17 cellular contexts compared by ENCODE assay signal in the genomic region with DNA sequence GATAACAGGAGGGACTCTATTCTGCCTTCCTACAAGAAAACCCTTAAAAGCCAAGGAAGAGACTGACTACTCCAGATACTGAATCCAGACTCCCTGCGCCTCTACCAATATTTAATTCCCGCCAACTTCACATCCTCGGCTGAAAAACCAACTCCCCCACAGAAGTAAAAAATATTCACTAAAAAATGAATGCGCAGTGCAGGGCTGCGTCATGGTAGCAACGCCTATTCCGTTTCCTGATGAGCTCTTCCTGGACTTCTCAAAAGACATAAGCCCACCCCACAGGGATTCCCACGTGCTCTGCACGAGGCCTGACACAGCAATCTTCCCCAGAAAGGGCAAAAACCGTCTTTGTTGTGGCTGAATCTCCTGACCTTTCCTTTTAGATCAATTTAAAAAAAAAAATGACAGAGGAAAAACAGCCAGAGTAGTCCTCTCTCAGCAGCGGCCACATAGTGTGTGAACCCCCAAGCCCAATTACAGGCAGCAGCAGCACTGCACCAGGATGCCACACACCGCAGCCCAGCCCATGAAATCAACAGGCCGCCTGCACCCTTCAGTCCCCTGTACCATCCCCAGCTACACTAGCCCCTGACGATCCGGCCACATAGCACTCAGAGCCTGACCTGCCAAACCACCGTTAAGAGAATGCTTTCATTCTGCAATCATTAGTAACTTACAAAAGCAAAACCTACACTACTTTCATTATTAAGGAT. TPM values are rescaled to one million over a fixed set of nuclear protein-coding genes. Genes with fewer than 3 reads are reported as not detected.
DNase-seq lines count a peak whose midpoint lies in the region; ATAC-seq and TF ChIP-seq lines count a peak whose summit lies in the region.
"Had no signal": no experiment of that assay in that cellular context is flagged by ENCODE, and none has a peak within 500 bp of the region (broad histone marks: within the 10 kb centered on the region; RNA-seq: fewer than 3 reads in every experiment).

No MANE protein-coding gene starts in this region.

- peak overlapping the region in 1 of 7 donors; percentile 51 for H3K4me3 Mint-ChIP-seq in CD8-positive, alpha-beta memory T cell
- peak overlapping the region; percentile 13 for H3K4me3 Mint-ChIP-seq in endothelial cell (ENCODE audit: unreplicated experiment)
- H3K4me3 Mint-ChIP-seq: IgD-negative memory B cell had no signal

- no peak for DNase-seq in CD8-positive, alpha-beta memory T cell
- DNase-seq in Panc1 (ENCODE audit: low read depth, low spot score) (no peak), endothelial cell (ENCODE audit: low spot score) (no peak), osteoblast (ENCODE audit: insufficient read length, low spot score, missing footprints) (peak; percentile 45)
- no peak for DNase-seq in activated CD4-positive, alpha-beta T cell treated with anti-CD3 and anti-CD28 coated beads, Interleukin-2, amount 50 U/mL, for 1 hour
- DNase-seq: BE2C, DND-41, NCI-H2107, NCI-H226, NCI-H524 treated with DMSO at 0.1 percent for 48 hours, RPMI8226, SJCRH30 had no signal

- TF ChIP-seq CTCF in Panc1 (IDR thresholded peaks at IDR 0.05): no peak
- TF ChIP-seq CTCF in endothelial cell (IDR thresholded peaks at IDR 0.05; ENCODE audit: unreplicated experiment): no peak
- TF ChIP-seq CTCF in osteoblast (IDR thresholded peaks at IDR 0.05; ENCODE audit: extremely low read depth, low read depth, low read length): no peak

- no peak overlapping the region for H3K27ac ChIP-seq in CD8-positive, alpha-beta memory T cell (ENCODE audit: low read depth, low read length)
- H3K27ac ChIP-seq in Panc1 (ENCODE audit: low read length) (no peak overlapping the region), osteoblast (ENCODE audit: low read depth, low read length) (no peak overlapping the region)
- H3K27ac ChIP-seq: HL-60, SJCRH30 had no signal

- CTCF ChIA-PET in CD8-positive, alpha-beta memory T cell (lab: Charles Lee): no interaction called here
- CTCF ChIA-PET in Panc1 (lab: Charles Lee): no interaction called here

- H3K79me2 ChIP-seq in osteoblast (ENCODE audit: insufficient read depth, low read length): peaks cover 12% of the 10 kb centered on the region

- no peaks in the 10 kb centered on the region for H3K9me3 Mint-ChIP-seq in CD8-positive, alpha-beta memory T cell
- H3K9me3 Mint-ChIP-seq in endothelial cell (ENCODE audit: unreplicated experiment): no peaks in the 10 kb centered on the region
- H3K9me3 Mint-ChIP-seq: IgD-negative memory B cell had no signal

- no peaks in the 10 kb centered on the region for H3K27me3 Mint-ChIP-seq in CD8-positive, alpha-beta memory T cell
- H3K27me3 Mint-ChIP-seq in endothelial cell (ENCODE audit: unreplicated experiment): peaks cover 1% of the 10 kb centered on the region
- H3K27me3 Mint-ChIP-seq: IgD-negative memory B cell had no signal

- H2AFZ ChIP-seq in osteoblast (ENCODE audit: low read length): no peak overlapping the region

- no peak overlapping the region for H3K4me2 ChIP-seq in osteoblast (ENCODE audit: insufficient read depth, low read length)

- intact Hi-C loops in Panc1 (cut with micrococcal nuclease; ENCODE audit: unreplicated experiment): no loop called here

- peaks cover 7 to 54% (median 20%) of the 10 kb centered on the region in 3 donors for H3K36me3 Mint-ChIP-seq in CD8-positive, alpha-beta memory T cell
- H3K36me3 Mint-ChIP-seq in endothelial cell (ENCODE audit: low read depth, unreplicated experiment): peaks cover 22% of the 10 kb centered on the region

- ATAC-seq in Panc1: no peak
- no peak for ATAC-seq in GM18868 (IDR thresholded peaks at IDR 0.05; ENCODE audit: unreplicated experiment)
- no peak for ATAC-seq in HG03521 (IDR thresholded peaks at IDR 0.05; ENCODE audit: unreplicated experiment)

- in situ Hi-C loops in Panc1 (cut with HindIII; ENCODE audit: low pct_unique_long_range_greater_than_20kb, low sequenced_read_pairs): no loop called here

- no peaks in the 10 kb centered on the region for H3K9me3 ChIP-seq in CD8-positive, alpha-beta memory T cell (ENCODE audit: low read length)
- H3K9me3 ChIP-seq in Panc1 (ENCODE audit: control insufficient read depth, insufficient read depth, low read depth, low read length): no peaks in the 10 kb centered on the region
- no peaks in the 10 kb centered on the region for H3K9me3 ChIP-seq in osteoblast (ENCODE audit: low read depth, low read length)
- H3K9me3 ChIP-seq: BE2C, HAP-1, SJCRH30 had no signal

- H3K27me3 ChIP-seq in CD8-positive, alpha-beta memory T cell (ENCODE audit: insufficient read depth, low read length, poor library complexity, severe bottlenecking): no peaks in the 10 kb centered on the region
- H3K27me3 ChIP-seq in Panc1 (ENCODE audit: control insufficient read depth, insufficient read depth, low read length) (no peaks in the 10 kb centered on the region), osteoblast (ENCODE audit: insufficient read depth, low read length) (no peaks in the 10 kb centered on the region)
- H3K27me3 ChIP-seq: BE2C, SJCRH30 had no signal

- POLR2A ChIA-PET in CD8-positive, alpha-beta memory T cell (lab: Charles Lee): no interaction called here
- POLR2A ChIA-PET in Panc1 (lab: Charles Lee): no interaction called here

- H3K4me3 ChIP-seq in CD8-positive, alpha-beta memory T cell (ENCODE audit: low read length): no peak overlapping the region
- H3K4me3 ChIP-seq in Panc1 (ENCODE audit: low read depth in 2 of 2, low read length in 2 of 2) (no peak overlapping the region), osteoblast (ENCODE audit: insufficient read depth, low read length) (no peak overlapping the region)
- H3K4me3 ChIP-seq: HAP-1, SJCRH30 had no signal

- peak overlapping the region in 5 of 8 donors; percentile 19 to 78 (median 61) for H3K27ac Mint-ChIP-seq in CD8-positive, alpha-beta memory T cell
- H3K27ac Mint-ChIP-seq in endothelial cell (ENCODE audit: unreplicated experiment): peak overlapping the region; percentile 16

- peaks cover 50% of the 10 kb centered on the region for H3K36me3 ChIP-seq in CD8-positive, alpha-beta memory T cell (ENCODE audit: insufficient read depth, low read length)
- no peaks in the 10 kb centered on the region for H3K36me3 ChIP-seq in Panc1 (ENCODE audit: control insufficient read depth, insufficient read depth, low read length)
- H3K36me3 ChIP-seq in osteoblast (ENCODE audit: insufficient read depth, low read length): peaks cover 9% of the 10 kb centered on the region

- H4K20me1 ChIP-seq in osteoblast (ENCODE audit: insufficient read depth, low read length): peaks cover 12% of the 10 kb centered on the region

- H3K4me1 Mint-ChIP-seq in CD8-positive, alpha-beta memory T cell: peaks cover 20 to 32% (median 28%) of the 10 kb centered on the region in 3 donors
- no peaks in the 10 kb centered on the region for H3K4me1 Mint-ChIP-seq in endothelial cell (ENCODE audit: unreplicated experiment)

- H3K4me1 ChIP-seq in CD8-positive, alpha-beta memory T cell (ENCODE audit: insufficient read depth, low read length): no peaks in the 10 kb centered on the region
- H3K4me1 ChIP-seq in Panc1 (ENCODE audit: control insufficient read depth, insufficient read depth, low read length) (no peaks in the 10 kb centered on the region), osteoblast (ENCODE audit: insufficient read depth, low read length) (no peaks in the 10 kb centered on the region)
- H3K4me1 ChIP-seq: BE2C, HAP-1, SJCRH30 had no signal

- TSS peak; percentile 20 for BruUV-seq in Panc1 (replicated peaks; lab: Mats Ljungman, UMichigan)

RNA-seq across cellular contexts. Expression of gene KLHDC4, which starts 23.9 kb away (rescaled TPM):
- total RNA-seq in CD8-positive, alpha-beta memory T cell: 10 to 100 TPM; 71.5 to 77.3 TPM
- 35.5 TPM for polyA plus RNA-seq in CD8-positive, alpha-beta memory T cell
- total RNA-seq in Panc1 (2021; ENCODE audit: unreplicated experiment) (50.7 TPM), endothelial cell (ENCODE audit: unreplicated experiment) (43.4 TPM), osteoblast (22.1 and 23.3 TPM in 2 replicates)
- 43.3 TPM for polyA plus RNA-seq in Panc1 (2012; ENCODE audit: insufficient read length)
